Comparison of ENCODE assay signal across 1 cellular context in genomic region chr2:10278029-10278762, GRCh38.
TF ChIP-seq lines count a peak whose summit lies in the region.

No MANE protein-coding gene starts in this region.

TF ChIP-seq in HepG2, 621 proteins besides CTCF, POLR2A, EP300 and RAD21 (continued from another document and continues in another):
- TF ChIP-seq KDM1A (CRISPR knock-in tag; IDR thresholded peaks at IDR 0.05) (0 out of 2 replicates have a peak, but pooled peaks have one; percentile 35), ZNF879 (CRISPR knock-in tag; IDR thresholded peaks at IDR 0.05) (peak; percentile 80; the same call in 1 of the 2 replicates), ZNF549 (CRISPR knock-in tag; IDR thresholded peaks at IDR 0.05) (no peak), ZNF335 (CRISPR knock-in tag; IDR thresholded peaks at IDR 0.05) (peak; percentile 79; the same call in 1 of the 2 replicates), PRDM10 (CRISPR knock-in tag; IDR thresholded peaks at IDR 0.05; ENCODE audit: low read depth) (no peak), ZNF101 (CRISPR knock-in tag; IDR thresholded peaks at IDR 0.05; ENCODE audit: borderline replicate concordance, low read depth) (no peak), HOXA3 (CRISPR knock-in tag; IDR thresholded peaks at IDR 0.05) (peak; percentile 53; the same call in 1 of the 2 replicates), PHF21A (CRISPR knock-in tag; IDR thresholded peaks at IDR 0.05) (peak; percentile 71; the same call in 1 of the 2 replicates), TOE1 (CRISPR knock-in tag; IDR thresholded peaks at IDR 0.05) (0 out of 2 replicates have a peak, but pooled peaks have one; percentile 25), NKX3-1 (CRISPR knock-in tag; IDR thresholded peaks at IDR 0.05) (0 out of 2 replicates have a peak, but pooled peaks have one; percentile 44), ATF3 (CRISPR knock-in tag; IDR thresholded peaks at IDR 0.05) (no peak), ZNF34 (CRISPR knock-in tag; IDR thresholded peaks at IDR 0.05; ENCODE audit: borderline replicate concordance) (peak; percentile 80; the same call in 1 of the 2 replicates), ZBTB26 (CRISPR knock-in tag; IDR thresholded peaks at IDR 0.05; ENCODE audit: borderline replicate concordance) (peak; percentile 34; the same call in 1 of the 2 replicates), CHCHD3 (CRISPR knock-in tag; IDR thresholded peaks at IDR 0.05) (no peak), ZNF232 (CRISPR knock-in tag; IDR thresholded peaks at IDR 0.05; ENCODE audit: borderline replicate concordance) (peak; percentile 84; the same call in 1 of the 2 replicates), ZNF83 (CRISPR knock-in tag; IDR thresholded peaks at IDR 0.05; ENCODE audit: borderline replicate concordance) (no peak), ZNF124 (CRISPR knock-in tag; IDR thresholded peaks at IDR 0.05) (0 out of 2 replicates have a peak, but pooled peaks have one; percentile 39), ZNF205 (CRISPR knock-in tag; IDR thresholded peaks at IDR 0.05) (0 out of 2 replicates have a peak, but pooled peaks have one; percentile 12), KLF16 (CRISPR knock-in tag; IDR thresholded peaks at IDR 0.05) (peak in 1 of 2 experiments; percentile 11; a peak in 1 of 4 replicates), ZNF331 (CRISPR knock-in tag; IDR thresholded peaks at IDR 0.05) (peak; percentile 25; the same call in 1 of the 2 replicates), ZNF775 (CRISPR knock-in tag; IDR thresholded peaks at IDR 0.05; ENCODE audit: borderline replicate concordance) (no peak), ZSCAN20 (CRISPR knock-in tag; IDR thresholded peaks at IDR 0.05; ENCODE audit: borderline replicate concordance) (no peak), SALL2 (CRISPR knock-in tag; IDR thresholded peaks at IDR 0.05) (no peak), ZNF224 (CRISPR knock-in tag; IDR thresholded peaks at IDR 0.05) (no peak; the same call in 1 of the 2 replicates), ZNF138 (CRISPR knock-in tag; IDR thresholded peaks at IDR 0.05; ENCODE audit: low read depth) (no peak), NFRKB (IDR thresholded peaks at IDR 0.05) (no peak), KDM5A (IDR thresholded peaks at IDR 0.05; ENCODE audit: borderline replicate concordance, low read length) (no peak), ZNF367 (CRISPR knock-in tag; IDR thresholded peaks at IDR 0.05; ENCODE audit: borderline replicate concordance) (no peak), ZBTB1 (CRISPR knock-in tag; IDR thresholded peaks at IDR 0.05; ENCODE audit: borderline replicate concordance) (no peak), KAT2B (IDR thresholded peaks at IDR 0.05; ENCODE audit: borderline replicate concordance, low read depth, low read length) (no peak), MED13 (CRISPR knock-in tag; IDR thresholded peaks at IDR 0.05) (no peak), RERE (CRISPR knock-in tag; IDR thresholded peaks at IDR 0.05; ENCODE audit: low read depth) (peak; percentile 20; the same call in 1 of the 2 replicates), ZZZ3 (CRISPR knock-in tag; IDR thresholded peaks at IDR 0.05; ENCODE audit: borderline replicate concordance) (no peak), SIN3A (IDR thresholded peaks at IDR 0.05; ENCODE audit: borderline replicate concordance, low read depth, low read length) (no peak; the same call in 1 of the 2 replicates), ZSCAN22 (CRISPR knock-in tag; IDR thresholded peaks at IDR 0.05) (peak; percentile 98), HNF1B (CRISPR knock-in tag; IDR thresholded peaks at IDR 0.05) (peak; percentile 92), NFATC3 (CRISPR knock-in tag; IDR thresholded peaks at IDR 0.05) (no peak), BATF2 (CRISPR knock-in tag; IDR thresholded peaks at IDR 0.05) (no peak)
- TF ChIP-seq, protein P1, sequence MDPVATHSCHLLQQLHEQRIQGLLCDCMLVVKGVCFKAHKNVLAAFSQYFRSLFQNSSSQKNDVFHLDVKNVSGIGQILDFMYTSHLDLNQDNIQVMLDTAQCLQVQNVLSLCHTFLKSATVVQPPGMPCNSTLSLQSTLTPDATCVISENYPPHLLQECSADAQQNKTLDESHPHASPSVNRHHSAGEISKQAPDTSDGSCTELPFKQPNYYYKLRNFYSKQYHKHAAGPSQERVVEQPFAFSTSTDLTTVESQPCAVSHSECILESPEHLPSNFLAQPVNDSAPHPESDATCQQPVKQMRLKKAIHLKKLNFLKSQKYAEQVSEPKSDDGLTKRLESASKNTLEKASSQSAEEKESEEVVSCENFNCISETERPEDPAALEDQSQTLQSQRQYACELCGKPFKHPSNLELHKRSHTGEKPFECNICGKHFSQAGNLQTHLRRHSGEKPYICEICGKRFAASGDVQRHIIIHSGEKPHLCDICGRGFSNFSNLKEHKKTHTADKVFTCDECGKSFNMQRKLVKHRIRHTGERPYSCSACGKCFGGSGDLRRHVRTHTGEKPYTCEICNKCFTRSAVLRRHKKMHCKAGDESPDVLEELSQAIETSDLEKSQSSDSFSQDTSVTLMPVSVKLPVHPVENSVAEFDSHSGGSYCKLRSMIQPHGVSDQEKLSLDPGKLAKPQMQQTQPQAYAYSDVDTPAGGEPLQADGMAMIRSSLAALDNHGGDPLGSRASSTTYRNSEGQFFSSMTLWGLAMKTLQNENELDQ (CRISPR knock-in tag; IDR thresholded peaks at IDR 0.05; ENCODE audit: borderline replicate concordance), result no peak
- TF ChIP-seq, protein P2, sequence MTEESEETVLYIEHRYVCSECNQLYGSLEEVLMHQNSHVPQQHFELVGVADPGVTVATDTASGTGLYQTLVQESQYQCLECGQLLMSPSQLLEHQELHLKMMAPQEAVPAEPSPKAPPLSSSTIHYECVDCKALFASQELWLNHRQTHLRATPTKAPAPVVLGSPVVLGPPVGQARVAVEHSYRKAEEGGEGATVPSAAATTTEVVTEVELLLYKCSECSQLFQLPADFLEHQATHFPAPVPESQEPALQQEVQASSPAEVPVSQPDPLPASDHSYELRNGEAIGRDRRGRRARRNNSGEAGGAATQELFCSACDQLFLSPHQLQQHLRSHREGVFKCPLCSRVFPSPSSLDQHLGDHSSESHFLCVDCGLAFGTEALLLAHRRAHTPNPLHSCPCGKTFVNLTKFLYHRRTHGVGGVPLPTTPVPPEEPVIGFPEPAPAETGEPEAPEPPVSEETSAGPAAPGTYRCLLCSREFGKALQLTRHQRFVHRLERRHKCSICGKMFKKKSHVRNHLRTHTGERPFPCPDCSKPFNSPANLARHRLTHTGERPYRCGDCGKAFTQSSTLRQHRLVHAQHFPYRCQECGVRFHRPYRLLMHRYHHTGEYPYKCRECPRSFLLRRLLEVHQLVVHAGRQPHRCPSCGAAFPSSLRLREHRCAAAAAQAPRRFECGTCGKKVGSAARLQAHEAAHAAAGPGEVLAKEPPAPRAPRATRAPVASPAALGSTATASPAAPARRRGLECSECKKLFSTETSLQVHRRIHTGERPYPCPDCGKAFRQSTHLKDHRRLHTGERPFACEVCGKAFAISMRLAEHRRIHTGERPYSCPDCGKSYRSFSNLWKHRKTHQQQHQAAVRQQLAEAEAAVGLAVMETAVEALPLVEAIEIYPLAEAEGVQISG (CRISPR knock-in tag; IDR thresholded peaks at IDR 0.05), result peak; percentile 47
- TF ChIP-seq, protein P3, sequence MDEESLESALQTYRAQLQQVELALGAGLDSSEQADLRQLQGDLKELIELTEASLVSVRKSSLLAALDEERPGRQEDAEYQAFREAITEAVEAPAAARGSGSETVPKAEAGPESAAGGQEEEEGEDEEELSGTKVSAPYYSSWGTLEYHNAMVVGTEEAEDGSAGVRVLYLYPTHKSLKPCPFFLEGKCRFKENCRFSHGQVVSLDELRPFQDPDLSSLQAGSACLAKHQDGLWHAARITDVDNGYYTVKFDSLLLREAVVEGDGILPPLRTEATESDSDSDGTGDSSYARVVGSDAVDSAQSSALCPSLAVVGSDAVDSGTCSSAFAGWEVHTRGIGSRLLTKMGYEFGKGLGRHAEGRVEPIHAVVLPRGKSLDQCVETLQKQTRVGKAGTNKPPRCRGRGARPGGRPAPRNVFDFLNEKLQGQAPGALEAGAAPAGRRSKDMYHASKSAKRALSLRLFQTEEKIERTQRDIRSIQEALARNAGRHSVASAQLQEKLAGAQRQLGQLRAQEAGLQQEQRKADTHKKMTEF (CRISPR knock-in tag; IDR thresholded peaks at IDR 0.05), result peak; percentile 80
